ENCODE assay signal across 17 cellular contexts in the genomic region with DNA sequence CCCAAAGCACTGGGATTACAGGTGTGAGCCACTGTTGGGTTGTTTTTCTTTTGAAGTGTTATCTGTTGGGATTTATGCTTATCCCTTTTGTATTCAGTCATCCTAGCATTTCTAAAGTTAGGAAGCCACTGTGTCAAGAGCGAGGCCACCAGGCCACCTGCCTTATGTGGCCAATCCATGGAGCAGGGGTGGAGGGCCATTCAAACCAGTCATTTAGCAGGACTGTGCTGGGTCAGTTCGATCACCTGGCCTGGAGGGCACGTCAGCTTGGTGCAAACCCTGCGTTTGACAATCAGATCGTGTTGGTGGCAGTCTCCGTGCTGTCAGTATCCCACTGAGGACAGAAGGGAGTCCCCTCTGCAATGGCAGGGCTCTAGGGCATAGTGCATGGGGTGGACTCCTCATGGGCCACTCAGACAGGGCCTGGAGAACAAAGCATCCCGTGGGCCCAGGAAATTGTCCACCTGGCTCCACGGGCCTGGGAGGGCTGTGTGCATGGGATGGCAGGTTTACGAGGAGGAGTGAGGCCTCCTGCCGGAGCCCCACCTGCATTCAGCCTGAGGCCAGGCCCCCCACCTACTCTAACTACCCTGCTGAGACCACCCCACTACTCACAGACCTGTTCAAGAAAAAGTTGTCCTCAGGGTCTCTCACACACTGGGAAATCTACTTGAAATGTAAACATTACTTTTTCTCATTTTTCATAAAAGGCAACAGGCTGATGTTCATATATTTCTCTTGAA.
DNase-seq lines count a peak whose midpoint lies in the region; ATAC-seq and TF ChIP-seq lines count a peak whose summit lies in the region.
"Had no signal": no experiment of that assay in that cellular context is flagged by ENCODE, and none has a peak within 500 bp of the region (broad histone marks: within the 10 kb centered on the region; RNA-seq: fewer than 3 reads in every experiment).

No MANE protein-coding gene starts in this region.

- H3K36me3 Mint-ChIP-seq in CD8-positive, alpha-beta T cell, result peaks cover 38% of the 10 kb centered on the region
- H3K36me3 Mint-ChIP-seq in endodermal cell (ENCODE audit: low read depth), result peaks cover 16% of the 10 kb centered on the region
- H3K36me3 Mint-ChIP-seq in stimulated activated effector memory CD8-positive, alpha-beta T cell treated with anti-CD3 and anti-CD28 coated beads, Interleukin-12 subunit alpha, Interleukin-12 subunit beta, amount 100 ng/mL, for 72 hours, result peaks cover 26% of the 10 kb centered on the region
- peaks cover 20% of the 10 kb centered on the region for H3K36me3 Mint-ChIP-seq in neural progenitor cell

- CTCF ChIA-PET in CD8-positive, alpha-beta T cell (lab: Charles Lee), result no interaction called here

- H3K9me3 Mint-ChIP-seq in CD8-positive, alpha-beta T cell, result no peaks in the 10 kb centered on the region
- H3K9me3 Mint-ChIP-seq in endodermal cell, result no peaks in the 10 kb centered on the region
- H3K9me3 Mint-ChIP-seq in stimulated activated effector memory CD8-positive, alpha-beta T cell treated with anti-CD3 and anti-CD28 coated beads, Interleukin-12 subunit alpha, Interleukin-12 subunit beta, amount 100 ng/mL, for 72 hours, result no peaks in the 10 kb centered on the region
- no peaks in the 10 kb centered on the region for H3K9me3 Mint-ChIP-seq in neural progenitor cell

- H3K9me3 ChIP-seq in CD8-positive, alpha-beta T cell (ENCODE audit: low read length), result no peaks in the 10 kb centered on the region
- H3K9me3 ChIP-seq in endodermal cell (ENCODE audit: control insufficient read depth, low read length) (no peaks in the 10 kb centered on the region), neural progenitor cell (ENCODE audit: low read depth) (no peaks in the 10 kb centered on the region), gastrocnemius medialis (no peaks in the 10 kb centered on the region)

- 93 to 95% methylated on average over 6 to 10 of the region's 10 CpGs for WGBS in endodermal cell (ENCODE audit: insufficient coverage in 1 of 2, insufficient read length in 1 of 2), 2 experiments

- H3K9ac ChIP-seq in endodermal cell (ENCODE audit: extremely low read depth, low read length, poor library complexity, severe bottlenecking) (no peak overlapping the region), neural progenitor cell (no peak overlapping the region)
- H3K9ac ChIP-seq: GM23248 had no signal

- POLR2A ChIA-PET in CD8-positive, alpha-beta T cell (lab: Charles Lee), result no interaction called here

- H3K27me3 ChIP-seq in CD8-positive, alpha-beta T cell (ENCODE audit: insufficient read depth, low read length), result no peaks in the 10 kb centered on the region
- H3K27me3 ChIP-seq in H7 (ENCODE audit: control insufficient read depth, insufficient read depth, low read length) (no peaks in the 10 kb centered on the region), endodermal cell (ENCODE audit: control insufficient read depth, insufficient read depth, low read length, poor library complexity, severe bottlenecking) (no peaks in the 10 kb centered on the region), neural progenitor cell (no peaks in the 10 kb centered on the region), gastrocnemius medialis (no peaks in the 10 kb centered on the region)

- intact Hi-C loops in CD8-positive, alpha-beta T cell (cut with DNase I, micrococcal nuclease), result no loop called here
- intact Hi-C loops in gastrocnemius medialis (cut with DNase I; ENCODE audit: low total_unique reads), result no loop called here

- H2AFZ ChIP-seq in neural progenitor cell (replicated peaks), result no peak overlapping the region
- H2AFZ ChIP-seq: GM23248 had no signal

- H3K4me2 ChIP-seq in neural progenitor cell, result no peak overlapping the region

- H3K27ac Mint-ChIP-seq in CD8-positive, alpha-beta T cell, result peak overlapping the region; percentile 62
- H3K27ac Mint-ChIP-seq in endodermal cell, result no peak overlapping the region
- peak overlapping the region; percentile 75 for H3K27ac Mint-ChIP-seq in stimulated activated effector memory CD8-positive, alpha-beta T cell treated with anti-CD3 and anti-CD28 coated beads, Interleukin-12 subunit alpha, Interleukin-12 subunit beta, amount 100 ng/mL, for 72 hours
- no peak overlapping the region for H3K27ac Mint-ChIP-seq in neural progenitor cell

- no peak overlapping the region for H3K4me3 ChIP-seq in CD8-positive, alpha-beta T cell (ENCODE audit: low read depth, low read length)
- H3K4me3 ChIP-seq in H7 (ENCODE audit: insufficient read depth, low read depth, low read length) (no peak overlapping the region), endodermal cell (ENCODE audit: low read length) (no peak overlapping the region), neural progenitor cell (no peak overlapping the region), gastrocnemius medialis (no peak overlapping the region)
- H3K4me3 ChIP-seq: GM23248 had no signal

- no peaks in the 10 kb centered on the region for H3K79me2 ChIP-seq in neural progenitor cell (ENCODE audit: low read depth)

- DNase-seq in CD8-positive, alpha-beta T cell, result peak in 1 of 7 experiments; percentile 46
- DNase-seq in H7, result peak; percentile 40
- no peak for DNase-seq in endodermal cell
- DNase-seq in stimulated activated effector memory CD8-positive, alpha-beta T cell treated with anti-CD3 and anti-CD28 coated beads, Interleukin-12 subunit alpha, Interleukin-12 subunit beta, amount 100 ng/mL, for 72 hours (ENCODE audit: low spot score in 2 of 2), result no peak
- no peak for DNase-seq in KBM-7
- no peak for DNase-seq in neural progenitor cell (ENCODE audit: low spot score)
- no peak for DNase-seq in gastrocnemius medialis
- DNase-seq: ACHN, AML-193, COR-L47, DMS153, GM23248, NCI-H1092, NCI-H146, NCI-H2081, NCI-H748 treated with DMSO at 0.1 percent for 48 hours had no signal

- no peaks in the 10 kb centered on the region for H3K4me1 Mint-ChIP-seq in CD8-positive, alpha-beta T cell (ENCODE audit: low read depth)
- H3K4me1 Mint-ChIP-seq in endodermal cell, result peaks cover 6% of the 10 kb centered on the region
- peaks cover 12% of the 10 kb centered on the region for H3K4me1 Mint-ChIP-seq in stimulated activated effector memory CD8-positive, alpha-beta T cell treated with anti-CD3 and anti-CD28 coated beads, Interleukin-12 subunit alpha, Interleukin-12 subunit beta, amount 100 ng/mL, for 72 hours
- peaks cover 34% of the 10 kb centered on the region for H3K4me1 Mint-ChIP-seq in neural progenitor cell

- no peak for TF ChIP-seq CTCF in CD8-positive, alpha-beta T cell (IDR thresholded peaks at IDR 0.05)
- no peak for TF ChIP-seq CTCF in endodermal cell (conservative IDR thresholded peaks at IDR 0.05)
- TF ChIP-seq CTCF in neural progenitor cell (IDR thresholded peaks at IDR 0.05), result no peak
- no peak for TF ChIP-seq CTCF in gastrocnemius medialis (IDR thresholded peaks at IDR 0.05 in 4 of 5, conservative IDR thresholded peaks at IDR 0.05 in 1 of 5)

- H3K4me3 Mint-ChIP-seq in CD8-positive, alpha-beta T cell, result no peak overlapping the region
- H3K4me3 Mint-ChIP-seq in endodermal cell, result no peak overlapping the region
- H3K4me3 Mint-ChIP-seq in stimulated activated effector memory CD8-positive, alpha-beta T cell treated with anti-CD3 and anti-CD28 coated beads, Interleukin-12 subunit alpha, Interleukin-12 subunit beta, amount 100 ng/mL, for 72 hours, result no peak overlapping the region
- H3K4me3 Mint-ChIP-seq in neural progenitor cell, result no peak overlapping the region
- H3K4me3 Mint-ChIP-seq: CD14-positive monocyte had no signal

- no peak for ATAC-seq in CD8-positive, alpha-beta T cell
- no peak for ATAC-seq in stimulated activated effector memory CD8-positive, alpha-beta T cell treated with anti-CD3 and anti-CD28 coated beads, Interleukin-12 subunit alpha, Interleukin-12 subunit beta, amount 100 ng/mL, for 72 hours
- no peak for ATAC-seq in gastrocnemius medialis

- H4K20me1 ChIP-seq in neural progenitor cell (ENCODE audit: low read depth), result no peaks in the 10 kb centered on the region

- no peaks in the 10 kb centered on the region for H3K4me1 ChIP-seq in CD8-positive, alpha-beta T cell (ENCODE audit: insufficient read depth, low read length)
- no peaks in the 10 kb centered on the region for H3K4me1 ChIP-seq in endodermal cell (ENCODE audit: control insufficient read depth, insufficient read depth, low read length)
- H3K4me1 ChIP-seq in neural progenitor cell, result peaks cover 11% of the 10 kb centered on the region
- H3K4me1 ChIP-seq in gastrocnemius medialis, result peaks cover 8 to 13% of the 10 kb centered on the region in 2 donors

- no peak for TF ChIP-seq POLR2A in gastrocnemius medialis (IDR thresholded peaks at IDR 0.05)

- H3K36me3 ChIP-seq in CD8-positive, alpha-beta T cell (ENCODE audit: insufficient read depth, low read length), result no peaks in the 10 kb centered on the region
- H3K36me3 ChIP-seq in H7 (replicated peaks; ENCODE audit: control insufficient read depth, insufficient read depth, low read length), result no peaks in the 10 kb centered on the region
- no peaks in the 10 kb centered on the region for H3K36me3 ChIP-seq in endodermal cell (ENCODE audit: control insufficient read depth, insufficient read depth, low read length)
- no peaks in the 10 kb centered on the region for H3K36me3 ChIP-seq in neural progenitor cell
- peaks cover 0 to 4% of the 10 kb centered on the region in 2 donors for H3K36me3 ChIP-seq in gastrocnemius medialis

- no peaks in the 10 kb centered on the region for H3K27me3 Mint-ChIP-seq in CD8-positive, alpha-beta T cell (ENCODE audit: low read depth)
- H3K27me3 Mint-ChIP-seq in endodermal cell (ENCODE audit: insufficient read depth), result no peaks in the 10 kb centered on the region
- peaks cover 10% of the 10 kb centered on the region for H3K27me3 Mint-ChIP-seq in neural progenitor cell (ENCODE audit: insufficient read depth, low read depth)

- in situ Hi-C loops in KBM-7 (cut with MboI; ENCODE audit: low pct_unique_long_range_greater_than_20kb, low sequenced_read_pairs) (no loop called here), gastrocnemius medialis (cut with MboI; ENCODE audit: low sequenced_read_pairs in 4 of 4) (no loop called here)

- H3K27ac ChIP-seq in CD8-positive, alpha-beta T cell (ENCODE audit: low read depth, low read length), result no peak overlapping the region
- H3K27ac ChIP-seq in endodermal cell (ENCODE audit: low read depth, low read length) (peak overlapping the region; percentile 16), neural progenitor cell (no peak overlapping the region), gastrocnemius medialis (no peak overlapping the region)
- H3K27ac ChIP-seq: GM23248 had no signal

- H3F3A ChIP-seq in neural progenitor cell (ENCODE audit: low read depth), result no peaks in the 10 kb centered on the region

Comparison
In these comparisons a context has a peak if more than half of its experiments do, and no peak if none do; other contexts are left out.
1. H3K27ac Mint-ChIP-seq: peak in CD8-positive, alpha-beta T cell (single experiment) and stimulated activated effector memory CD8-positive, alpha-beta T cell treated with anti-CD3 and anti-CD28 coated beads, Interleukin-12 subunit alpha, Interleukin-12 subunit beta, amount 100 ng/mL, for 72 hours (single experiment); none in endodermal cell (single experiment) and neural progenitor cell (single experiment).